In the genomic region with DNA sequence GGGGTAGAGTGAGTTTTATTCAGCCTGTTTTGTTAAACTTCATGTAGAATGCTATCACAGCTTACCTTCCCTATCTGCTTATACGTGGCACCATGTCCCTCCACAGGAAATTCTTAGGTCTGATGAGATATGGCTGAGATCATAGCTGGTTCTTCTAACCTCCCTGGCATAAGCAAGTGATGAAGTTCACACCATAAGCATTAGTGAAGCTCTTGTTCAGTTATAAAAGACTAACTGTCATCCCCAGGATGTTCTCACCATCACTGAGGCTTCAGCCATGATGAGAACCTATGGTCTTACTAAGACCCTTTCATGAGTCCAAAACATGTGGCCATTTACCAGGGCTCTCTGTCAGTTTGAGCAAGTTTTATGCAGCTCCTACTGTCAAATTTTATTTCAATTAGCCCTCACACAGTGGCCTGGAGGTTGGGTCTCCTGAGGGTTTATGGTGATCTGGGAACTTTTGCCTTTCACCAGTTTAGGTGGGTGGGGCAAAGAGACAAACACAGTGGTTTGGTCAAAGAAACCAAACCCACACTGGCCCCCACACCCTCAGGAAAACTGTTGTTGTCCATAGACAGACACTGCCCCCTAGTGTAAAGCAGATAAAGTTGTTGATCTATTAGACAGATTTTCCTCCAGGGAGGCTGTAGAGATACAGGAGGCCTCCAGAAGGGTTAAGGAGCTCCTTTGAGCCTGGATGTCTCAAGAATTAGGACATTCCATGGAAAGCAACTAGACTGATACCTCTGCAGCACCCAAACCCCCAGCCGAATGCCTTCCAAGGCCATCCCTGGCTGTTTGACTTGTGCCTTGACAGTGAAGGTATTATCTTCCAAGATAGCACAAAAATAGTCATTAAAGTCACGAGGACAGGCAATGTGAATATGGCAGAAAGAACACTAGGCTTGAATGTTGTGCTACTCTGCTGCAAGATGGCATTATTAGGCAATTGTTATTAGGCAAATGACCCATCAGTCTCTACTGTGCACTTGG, we compare ENCODE assay signal across 8 cellular contexts. TPM values are rescaled to one million over a fixed set of nuclear protein-coding genes. Genes with fewer than 3 reads are reported as not detected.
DNase-seq lines count a peak whose midpoint lies in the region; ATAC-seq lines count a peak whose summit lies in the region.

No MANE protein-coding gene starts in this region.

- H3K4me1 Mint-ChIP-seq in activated T-cell treated with anti-CD3 and anti-CD28 coated beads, Interleukin-2, amount 50 U/mL, for 72 hours (ENCODE audit: low read depth), result peaks cover 8% of the 10 kb centered on the region

- H3K27me3 Mint-ChIP-seq in activated T-cell treated with anti-CD3 and anti-CD28 coated beads, Interleukin-2, amount 50 U/mL, for 72 hours (ENCODE audit: low read depth), result peaks cover 10% of the 10 kb centered on the region

- DNase-seq in CD1c-positive myeloid dendritic cell (ENCODE audit: extremely low spot score), result peak; percentile 58
- DNase-seq in NCI-H146 treated with DMSO at 0.1 percent for 48 hours (lab: John Stamatoyannopoulos, UW; ENCODE audit: unreplicated experiment), result peak; percentile 5
- peak; percentile 10 to 14 for DNase-seq in activated T-cell treated with anti-CD3 and anti-CD28 coated beads, Interleukin-2, amount 50 U/mL, for 72 hours
- DNase-seq in head of caudate nucleus, result peak in 26 of 42 donors; percentile 29 to 81 (median 51)
- peak; percentile 65 for DNase-seq in retina
- DNase-seq in GDM1 (lab: John Stamatoyannopoulos, UW), result no peak

- H3K4me3 Mint-ChIP-seq in activated T-cell treated with anti-CD3 and anti-CD28 coated beads, Interleukin-2, amount 50 U/mL, for 72 hours, result no peak overlapping the region

- peak; percentile 54 for ATAC-seq in GM18867 (IDR thresholded peaks at IDR 0.05; ENCODE audit: unreplicated experiment)
- peak in 1 of 2 donors; percentile 50 for ATAC-seq in activated T-cell treated with anti-CD3 and anti-CD28 coated beads, Interleukin-2, amount 50 U/mL, for 72 hours (replicated peaks in 1 of 2)
- no peak for ATAC-seq in GM21825 (IDR thresholded peaks at IDR 0.05; ENCODE audit: unreplicated experiment)

- H3K27ac Mint-ChIP-seq in activated T-cell treated with anti-CD3 and anti-CD28 coated beads, Interleukin-2, amount 50 U/mL, for 72 hours, result no peak overlapping the region

- no peaks in the 10 kb centered on the region for H3K9me3 Mint-ChIP-seq in activated T-cell treated with anti-CD3 and anti-CD28 coated beads, Interleukin-2, amount 50 U/mL, for 72 hours

- peaks cover 0 to 3% of the 10 kb centered on the region in 2 donors for H3K36me3 Mint-ChIP-seq in activated T-cell treated with anti-CD3 and anti-CD28 coated beads, Interleukin-2, amount 50 U/mL, for 72 hours (ENCODE audit: insufficient read depth in 2 of 2)

- intact Hi-C loops in head of caudate nucleus (cut with DNase I), result no loop called here

RNA-seq across cellular contexts. Expression of a gene that starts 5.0 kb away (rescaled TPM):
- total RNA-seq in activated T-cell treated with anti-CD3 and anti-CD28 coated beads, Interleukin-2, amount 50 U/mL, for 72 hours, result 1 to 10 TPM; 1.5 to 2.6 TPM
